ENCODE assay signal across 26 cellular contexts in genomic region chr10:130218936-130219335, GRCh38.
"Had no signal": no experiment of that assay in that cellular context is flagged by ENCODE, and none has a peak within 500 bp of the region (broad histone marks: within the 10 kb centered on the region; RNA-seq: fewer than 3 reads in every experiment).

No MANE protein-coding gene starts in this region.

- H3K27me3 Mint-ChIP-seq: activated CD4-positive, alpha-beta T cell treated with anti-CD3 and anti-CD28 coated beads, Interleukin-2, amount 10 ng/mL, durations not matched to agents 7 days and 5 days; T-cell had no signal

- H3K27ac Mint-ChIP-seq: activated CD4-positive, alpha-beta T cell treated with anti-CD3 and anti-CD28 coated beads, Interleukin-2, amount 10 ng/mL, durations not matched to agents 7 days and 5 days; activated CD8-positive, alpha-beta T cell treated with anti-CD3 and anti-CD28 coated beads, Interleukin-2, amount 10 ng/mL, durations not matched to agents 7 days and 5 days; activated naive CD4-positive, alpha-beta T cell treated with anti-CD3 and anti-CD28 coated beads, Interleukin-2, amount 50 U/mL, for 72 hours; dendritic cell treated with granulocyte-macrophage colony-stimulating factor and Interleukin-4, amounts not matched to agents 40 ng/mL and 50 ng/mL, for 4 days; natural killer cell; T-cell had no signal

- ATAC-seq: activated CD8-positive, alpha-beta T cell treated with anti-CD3 and anti-CD28 coated beads, Interleukin-2, amount 10 ng/mL, durations not matched to agents 7 days and 5 days; activated naive CD4-positive, alpha-beta T cell treated with anti-CD3 and anti-CD28 coated beads, Interleukin-2, amount 50 U/mL, for 72 hours; gastroesophageal sphincter; heart right ventricle; natural killer cell; SK-N-SH treated with all-trans-retinoic acid at 6 μM for 48 hours; stimulated activated naive CD8-positive, alpha-beta T cell treated with anti-CD3 and anti-CD28 coated beads, Interleukin-15, Interleukin-2, amounts not matched to agents 100 U/mL and 50 U/mL, for 24 hours; T-cell had no signal

- H3K9me3 Mint-ChIP-seq: activated naive CD4-positive, alpha-beta T cell treated with anti-CD3 and anti-CD28 coated beads, Interleukin-2, amount 50 U/mL, for 72 hours; natural killer cell; T-cell had no signal

- H3K9me3 ChIP-seq: adrenal gland, breast epithelium, esophagus muscularis mucosa, gastroesophageal sphincter, heart right ventricle had no signal

- H3K36me3 ChIP-seq: adrenal gland, breast epithelium, esophagus muscularis mucosa, gastroesophageal sphincter, heart right ventricle had no signal

- DNase-seq: activated CD4-positive, alpha-beta T cell treated with anti-CD3 and anti-CD28 coated beads, Interleukin-2, amount 10 ng/mL, durations not matched to agents 7 days and 5 days; activated CD8-positive, alpha-beta memory T cell treated with anti-CD3 and anti-CD28 coated beads, Interleukin-2, amount 50 U/mL, for 4 hours; activated CD8-positive, alpha-beta T cell treated with anti-CD3 and anti-CD28 coated beads, Interleukin-2, amount 10 ng/mL, durations not matched to agents 7 days and 5 days; activated gamma-delta T cell treated with Interleukin-2 at 50 U/mL for 16 hours; activated T-cell treated with anti-CD3 and anti-CD28 coated beads, Interleukin-2, amount 50 U/mL, for 48 hours; adrenal gland; cerebellar nuclear complex; effector CD8-positive, alpha-beta T cell; heart right ventricle; kidney glomerular epithelial cell; mesenchymal stem cell; natural killer cell; stimulated activated CD4-positive, alpha-beta T cell treated with anti-CD3 and anti-CD28 coated beads, Interleukin-2, amount 100 ng/mL, for 24 hours; stimulated activated naive CD8-positive, alpha-beta T cell treated with anti-CD3 and anti-CD28 coated beads, Interleukin-15, Interleukin-2, amounts not matched to agents 100 U/mL and 50 U/mL, for 24 hours; substantia nigra; T-cell; T-helper 9 cell; trophoblast cell had no signal

- H3K27ac ChIP-seq: adrenal gland, breast epithelium, esophagus muscularis mucosa, gastroesophageal sphincter, heart right ventricle had no signal

- H3K36me3 Mint-ChIP-seq: activated naive CD4-positive, alpha-beta T cell treated with anti-CD3 and anti-CD28 coated beads, Interleukin-2, amount 50 U/mL, for 72 hours; natural killer cell; T-cell had no signal

- H3K4me1 Mint-ChIP-seq: activated CD4-positive, alpha-beta T cell treated with anti-CD3 and anti-CD28 coated beads, Interleukin-2, amount 10 ng/mL, durations not matched to agents 7 days and 5 days; natural killer cell; T-cell had no signal

- H3K4me3 Mint-ChIP-seq: activated CD4-positive, alpha-beta T cell treated with anti-CD3 and anti-CD28 coated beads, Interleukin-2, amount 10 ng/mL, durations not matched to agents 7 days and 5 days; activated CD8-positive, alpha-beta T cell treated with anti-CD3 and anti-CD28 coated beads, Interleukin-2, amount 10 ng/mL, durations not matched to agents 7 days and 5 days; dendritic cell treated with granulocyte-macrophage colony-stimulating factor and Interleukin-4, amounts not matched to agents 40 ng/mL and 50 ng/mL, for 4 days; natural killer cell; T-cell had no signal

- H3K4me3 ChIP-seq: adrenal gland, breast epithelium, esophagus muscularis mucosa, gastroesophageal sphincter, heart right ventricle had no signal

- H3K4me1 ChIP-seq: adrenal gland, breast epithelium, esophagus muscularis mucosa, gastroesophageal sphincter, heart right ventricle had no signal

- FAIRE-seq: astrocyte, endothelial cell of umbilical vein had no signal

- H3K27me3 ChIP-seq: adrenal gland, breast epithelium, esophagus muscularis mucosa, gastroesophageal sphincter, heart right ventricle had no signal
